Comparison of ENCODE assay signal across 14 cellular contexts in the genomic region with DNA sequence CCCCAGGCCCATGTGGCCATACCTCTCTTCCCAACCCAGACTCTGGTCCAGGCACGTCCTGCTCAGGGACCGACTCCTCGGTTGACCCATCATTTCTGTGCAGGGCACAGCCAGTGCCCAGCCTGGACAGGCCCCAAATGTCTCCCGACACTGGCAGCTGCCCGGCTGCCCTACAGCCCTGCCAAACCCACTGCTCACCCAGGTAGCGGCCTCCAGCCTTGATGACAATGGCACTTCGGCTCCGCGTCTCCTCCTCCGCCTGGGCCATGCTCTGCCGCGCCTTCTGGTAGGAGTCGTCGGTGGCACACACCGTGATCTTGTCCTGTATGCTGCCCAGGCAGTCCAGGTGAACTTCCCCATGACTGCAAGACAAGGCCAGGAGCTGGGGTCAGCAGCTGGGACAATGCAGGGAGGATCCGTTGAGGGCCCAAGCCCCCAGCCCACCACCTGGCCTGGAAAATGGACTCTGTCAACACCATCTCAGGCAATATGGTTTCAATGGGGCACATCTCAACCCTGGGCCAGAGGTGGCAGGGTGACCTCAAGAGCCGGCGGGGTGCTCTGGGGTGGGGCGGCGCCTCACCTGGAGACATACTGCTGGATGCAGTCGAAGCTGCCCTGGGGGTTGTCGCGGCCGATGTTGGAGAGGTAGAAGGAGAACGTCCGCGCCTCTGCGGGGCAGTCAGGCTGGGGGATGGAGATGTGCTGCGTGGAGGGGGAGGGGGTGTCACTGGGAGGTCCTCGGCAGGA. TPM values are rescaled to one million over a fixed set of nuclear protein-coding genes. Genes with fewer than 3 reads are reported as not detected.
DNase-seq lines count a peak whose midpoint lies in the region; TF ChIP-seq lines count a peak whose summit lies in the region.
"Had no signal": no experiment of that assay in that cellular context is flagged by ENCODE, and none has a peak within 500 bp of the region (broad histone marks: within the 10 kb centered on the region; RNA-seq: fewer than 3 reads in every experiment).

No MANE protein-coding gene starts in this region.

- intact Hi-C loops in left ventricle myocardium inferior (cut with micrococcal nuclease) (loop anchor here (5.0 kb wide), 1 partner anchor 57 kb away; a partner anchor contains a TSS), cardiac septum (cut with DNase I) (loop anchor here (5.0 to 10.0 kb wide), 5 partner anchors 42 to 382 kb away; a partner anchor contains a TSS), ovary (cut with DNase I) (loop anchor here (5.0 to 10.0 kb wide), 4 partner anchors 49 to 122 kb away; a partner anchor contains a TSS)

- no peak for TF ChIP-seq EP300 in ovary (IDR thresholded peaks at IDR 0.05)

- H3K36me3 ChIP-seq in left ventricle myocardium inferior, result peaks cover 18% of the 10 kb centered on the region
- H3K36me3 ChIP-seq in duodenal mucosa (ENCODE audit: control insufficient read depth in 1 of 2, insufficient read depth in 2 of 2, low read length in 2 of 2), result peaks cover 19 to 39% of the 10 kb centered on the region in 2 donors
- no peaks in the 10 kb centered on the region for H3K36me3 ChIP-seq in ovary
- H3K36me3 ChIP-seq in urinary bladder (ENCODE audit: insufficient read depth), result peaks cover 5% of the 10 kb centered on the region

- H3K9ac ChIP-seq in duodenal mucosa (ENCODE audit: low read depth in 1 of 2, low read length in 2 of 2), result no peak overlapping the region

- H3K9me3 ChIP-seq in left ventricle myocardium inferior (replicated peaks) (no peaks in the 10 kb centered on the region), duodenal mucosa (ENCODE audit: control insufficient read depth in 1 of 2, low read length in 2 of 2) (no peaks in the 10 kb centered on the region), ovary (no peaks in the 10 kb centered on the region)

- H3K27ac ChIP-seq in left ventricle myocardium inferior (replicated peaks) (peak overlapping the region; percentile 90), duodenal mucosa (ENCODE audit: low read depth, low read length) (peak overlapping the region; percentile 70), ovary (peak overlapping the region; percentile 18 to 63), urinary bladder (ENCODE audit: low read depth) (peak overlapping the region; percentile 54)

- no peak for DNase-seq in left ventricle myocardium inferior
- DNase-seq in cardiac septum (ENCODE audit: low spot score), result no peak
- peak in 1 of 5 donors; percentile 53 for DNase-seq in ovary
- no peak for DNase-seq in NCI-H187 treated with DMSO at 0.1 percent for 48 hours (lab: John Stamatoyannopoulos, UW)
- DNase-seq in NCI-H1048 (lab: John Stamatoyannopoulos, UW), result no peak
- no peak for DNase-seq in DMS153 treated with DMSO at 0.1 percent for 48 hours (lab: John Stamatoyannopoulos, UW; ENCODE audit: unreplicated experiment)
- DNase-seq: activated CD4-positive, alpha-beta T cell treated with anti-CD3 and anti-CD28 coated beads, Interleukin-2, amount 50 U/mL, for 4 hours; activated naive CD4-positive, alpha-beta T cell treated with anti-CD3 and anti-CD28 coated beads, Interleukin-2, amount 10 ng/mL, durations not matched to agents 7 days and 5 days; AML-193; naive thymus-derived CD4-positive, alpha-beta T cell; NCI-H82; stimulated activated naive CD4-positive, alpha-beta T cell treated with Interleukin-2 at 50 U/mL for 16 hours had no signal

- H3K27me3 ChIP-seq in left ventricle myocardium inferior (ENCODE audit: low read depth) (no peaks in the 10 kb centered on the region), duodenal mucosa (ENCODE audit: control insufficient read depth in 1 of 2, insufficient read depth in 2 of 2, low read length in 2 of 2) (no peaks in the 10 kb centered on the region), ovary (no peaks in the 10 kb centered on the region)

- TF ChIP-seq CTCF in left ventricle myocardium inferior (IDR thresholded peaks at IDR 0.05; ENCODE audit: borderline replicate concordance) (no peak), ovary (IDR thresholded peaks at IDR 0.05) (no peak)

- no peak for TF ChIP-seq POLR2A in ovary (IDR thresholded peaks at IDR 0.05)

- peak overlapping the region; percentile 20 for H3K4me3 ChIP-seq in left ventricle myocardium inferior
- H3K4me3 ChIP-seq in duodenal mucosa (ENCODE audit: low read depth in 1 of 2, low read length in 2 of 2), result no peak overlapping the region
- H3K4me3 ChIP-seq in ovary, result no peak overlapping the region
- no peak overlapping the region for H3K4me3 ChIP-seq in urinary bladder (ENCODE audit: low read depth, low read length)

- WGBS in ovary, 3 donors, result 81 to 88% (median 86%) methylated on average over 30 of the region's 30 CpGs
- WGBS in urinary bladder, result 91% methylated on average over 30 of the region's 30 CpGs

- peaks cover 81% of the 10 kb centered on the region for H3K4me1 ChIP-seq in left ventricle myocardium inferior
- peaks cover 26 to 40% of the 10 kb centered on the region in 2 donors for H3K4me1 ChIP-seq in duodenal mucosa (ENCODE audit: control insufficient read depth in 1 of 2, insufficient read depth in 2 of 2, low read length in 2 of 2)
- peaks cover 37% of the 10 kb centered on the region for H3K4me1 ChIP-seq in ovary (ENCODE audit: insufficient read depth)
- no peaks in the 10 kb centered on the region for H3K4me1 ChIP-seq in urinary bladder (ENCODE audit: insufficient read depth)

RNA-seq across cellular contexts. Expression of a gene that starts 27.5 kb away (rescaled TPM):
- total RNA-seq in left ventricle myocardium inferior, result 24.1 TPM
- total RNA-seq in cardiac septum, result 32.9 TPM
- total RNA-seq in ovary, result 100 to 1,000 TPM in 6 of 7 donors, 10 to 100 TPM in 1; 45.2 to 345 (median 217) TPM
- polyA plus RNA-seq in ovary, result 100 to 1,000 TPM in 1 of 2 donors, 1 to 10 TPM in 1; 9.6 to 144 TPM
- 26.0 TPM for total RNA-seq in urinary bladder
- polyA plus RNA-seq in urinary bladder, result 35.6 TPM

RNA-seq across cellular contexts. Expression of a gene that starts 46.2 kb away (rescaled TPM):
- total RNA-seq in left ventricle myocardium inferior (30.8 TPM), cardiac septum (47.4 TPM), ovary (100 to 1,000 TPM in 2 of 7 donors, 10 to 100 TPM in 5; 58.9 to 124 (median 88.3) TPM), urinary bladder (28.8 TPM)
- polyA plus RNA-seq in ovary (10 to 100 TPM in 1 of 2 donors, 1 to 10 TPM in 1; 4.6 to 90.3 TPM), urinary bladder (81.3 TPM)

RNA-seq across cellular contexts. Expression of a gene that starts 56.5 kb away (rescaled TPM):
- 7.9 TPM for total RNA-seq in left ventricle myocardium inferior
- 9.9 TPM for total RNA-seq in cardiac septum
- total RNA-seq in ovary, result 10 to 100 TPM in 6 of 7 donors, 1 to 10 TPM in 1; 9.8 to 22.3 (median 19.8) TPM
- polyA plus RNA-seq in ovary, result 10 to 100 TPM in 1 of 2 donors, 1 to 10 TPM in 1; 1.6 to 12.3 TPM
- total RNA-seq in urinary bladder, result 9.7 TPM
- polyA plus RNA-seq in urinary bladder, result 13.9 TPM
